In genomic region chr19:9353011-9353410, GRCh38 we compare ENCODE assay signal across 32 cellular contexts. TPM values are rescaled to one million over a fixed set of nuclear protein-coding genes. Genes with fewer than 3 reads are reported as not detected.
"Had no signal": no experiment of that assay in that cellular context is flagged by ENCODE, and none has a peak within 500 bp of the region (broad histone marks: within the 10 kb centered on the region; RNA-seq: fewer than 3 reads in every experiment).

No MANE protein-coding gene starts in this region.

- H3K4me3 Mint-ChIP-seq: activated CD4-positive, alpha-beta memory T cell treated with anti-CD3 and anti-CD28 coated beads for 36 hours; activated CD4-positive, alpha-beta T cell treated with anti-CD3 and anti-CD28 coated beads for 36 hours; activated CD4-positive, alpha-beta T cell treated with anti-CD3 and anti-CD28 coated beads, Interleukin-2, amount 10 ng/mL, durations not matched to agents 24 days and 14 days; activated CD8-positive, alpha-beta memory T cell treated with anti-CD3 and anti-CD28 coated beads, Interleukin-2, amount 10 ng/mL, durations not matched to agents 7 days and 5 days; activated CD8-positive, alpha-beta T cell treated with anti-CD3 and anti-CD28 coated beads, Interleukin-2, amount 10 ng/mL, durations not matched to agents 7 days and 5 days; activated naive CD4-positive, alpha-beta T cell treated with anti-CD3 and anti-CD28 coated beads, Interleukin-2, amount 10 ng/mL, durations not matched to agents 7 days and 5 days; activated naive CD8-positive, alpha-beta T cell treated with anti-CD3 and anti-CD28 coated beads, Interleukin-2, amount 10 ng/mL, durations not matched to agents 7 days and 5 days; activated T-helper 1 cell treated with anti-CD3 and anti-CD28 coated beads, Interleukin-12 subunit alpha, Interleukin-12 subunit beta, Interleukin-2, Interleukin-4 antibody, amounts not matched to agents 30 ng/mL and 10 ng/mL and 1 ng/mL, durations not matched to agents 14 hours and 24 hours and 36 hours; central memory CD8-positive, alpha-beta T cell; dendritic cell treated with granulocyte-macrophage colony-stimulating factor and Interleukin-4, amounts not matched to agents 40 ng/mL and 50 ng/mL, for 4 days; endodermal cell; T-helper 17 cell; T-helper 2 cell treated with Interferon-gamma antibody and Interleukin-4, amounts not matched to agents 5 μg/mL and 100 μg/mL, for 36 hours had no signal

- H3K27ac ChIP-seq: brain microvascular endothelial cell, coronary artery, dorsolateral prefrontal cortex had no signal

- H3K4me3 ChIP-seq: coronary artery, dorsolateral prefrontal cortex had no signal

- H3K4me1 Mint-ChIP-seq: activated CD4-positive, alpha-beta T cell treated with anti-CD3 and anti-CD28 coated beads for 36 hours; activated CD4-positive, alpha-beta T cell treated with anti-CD3 and anti-CD28 coated beads, Interleukin-2, amount 10 ng/mL, durations not matched to agents 24 days and 14 days; activated CD8-positive, alpha-beta memory T cell treated with anti-CD3 and anti-CD28 coated beads, Interleukin-2, amount 10 ng/mL, durations not matched to agents 7 days and 5 days; activated naive CD4-positive, alpha-beta T cell treated with anti-CD3 and anti-CD28 coated beads, Interleukin-2, amount 10 ng/mL, durations not matched to agents 7 days and 5 days; activated naive CD8-positive, alpha-beta T cell treated with anti-CD3 and anti-CD28 coated beads, Interleukin-2, amount 10 ng/mL, durations not matched to agents 7 days and 5 days; central memory CD8-positive, alpha-beta T cell; endodermal cell; T-helper 17 cell had no signal

- DNase-seq: activated CD4-positive, alpha-beta memory T cell treated with anti-CD3 and anti-CD28 coated beads for 36 hours; activated CD4-positive, alpha-beta T cell treated with anti-CD3 and anti-CD28 coated beads for 36 hours; activated CD4-positive, alpha-beta T cell treated with anti-CD3 and anti-CD28 coated beads, Interleukin-2, amount 10 ng/mL, durations not matched to agents 24 days and 14 days; activated CD4-positive, CD25-positive, alpha-beta regulatory T cell; activated CD4-positive, CD25-positive, alpha-beta regulatory T cell treated with anti-CD3 and anti-CD28 coated beads, Interleukin-2, amount 50 U/mL, for 72 hours; activated CD8-positive, alpha-beta memory T cell treated with anti-CD3 and anti-CD28 coated beads, Interleukin-2, amount 10 ng/mL, durations not matched to agents 7 days and 5 days; activated CD8-positive, alpha-beta memory T cell treated with anti-CD3 and anti-CD28 coated beads, Interleukin-2, amount 50 U/mL, for 4 hours; activated CD8-positive, alpha-beta T cell treated with anti-CD3 and anti-CD28 coated beads, Interleukin-2, amount 10 ng/mL, durations not matched to agents 7 days and 5 days; activated gamma-delta T cell; activated naive CD4-positive, alpha-beta T cell; activated naive CD4-positive, alpha-beta T cell treated with anti-CD3 and anti-CD28 coated beads, Interleukin-2, amount 10 ng/mL, durations not matched to agents 7 days and 5 days; activated naive CD8-positive, alpha-beta T cell treated with anti-CD3 and anti-CD28 coated beads, Interleukin-2, amount 10 ng/mL, durations not matched to agents 7 days and 5 days; activated T-cell treated with anti-CD3 and anti-CD28 coated beads, Interleukin-2, amount 50 U/mL, for 1 hour; activated T-cell treated with anti-CD3 and anti-CD28 coated beads, Interleukin-2, amount 50 U/mL, for 48 hours; amniotic stem cell; anterior cingulate cortex; brain microvascular endothelial cell; dorsolateral prefrontal cortex; effector memory CD4-positive, alpha-beta T cell; endodermal cell; foreskin fibroblast; head of caudate nucleus; T-helper 1 cell; T-helper 17 cell; T1000 had no signal

- H3K36me3 ChIP-seq: brain microvascular endothelial cell had no signal

- H3K27ac Mint-ChIP-seq: activated CD4-positive, alpha-beta memory T cell treated with anti-CD3 and anti-CD28 coated beads for 36 hours; activated CD4-positive, alpha-beta T cell treated with anti-CD3 and anti-CD28 coated beads for 36 hours; activated CD4-positive, alpha-beta T cell treated with anti-CD3 and anti-CD28 coated beads, Interleukin-2, amount 10 ng/mL, durations not matched to agents 24 days and 14 days; activated CD8-positive, alpha-beta memory T cell treated with anti-CD3 and anti-CD28 coated beads, Interleukin-2, amount 10 ng/mL, durations not matched to agents 7 days and 5 days; activated CD8-positive, alpha-beta T cell treated with anti-CD3 and anti-CD28 coated beads, Interleukin-2, amount 10 ng/mL, durations not matched to agents 7 days and 5 days; activated naive CD4-positive, alpha-beta T cell treated with anti-CD3 and anti-CD28 coated beads, Interleukin-2, amount 10 ng/mL, durations not matched to agents 7 days and 5 days; activated naive CD4-positive, alpha-beta T cell treated with anti-CD3 and anti-CD28 coated beads, Interleukin-2, amount 50 U/mL, for 72 hours; activated naive CD8-positive, alpha-beta T cell treated with anti-CD3 and anti-CD28 coated beads, Interleukin-2, amount 10 ng/mL, durations not matched to agents 7 days and 5 days; activated T-helper 1 cell treated with anti-CD3 and anti-CD28 coated beads, Interleukin-12 subunit alpha, Interleukin-12 subunit beta, Interleukin-2, Interleukin-4 antibody, amounts not matched to agents 30 ng/mL and 10 ng/mL and 1 ng/mL, durations not matched to agents 14 hours and 24 hours and 36 hours; dendritic cell treated with granulocyte-macrophage colony-stimulating factor and Interleukin-4, amounts not matched to agents 40 ng/mL and 50 ng/mL, for 4 days; endodermal cell; T-helper 17 cell; T-helper 2 cell treated with Interferon-gamma antibody and Interleukin-4, amounts not matched to agents 5 μg/mL and 100 μg/mL, for 36 hours had no signal

- H3K27me3 Mint-ChIP-seq: activated CD4-positive, alpha-beta memory T cell treated with anti-CD3 and anti-CD28 coated beads for 36 hours; activated CD4-positive, alpha-beta T cell treated with anti-CD3 and anti-CD28 coated beads for 36 hours; activated CD4-positive, alpha-beta T cell treated with anti-CD3 and anti-CD28 coated beads, Interleukin-2, amount 10 ng/mL, durations not matched to agents 24 days and 14 days; activated CD8-positive, alpha-beta memory T cell treated with anti-CD3 and anti-CD28 coated beads, Interleukin-2, amount 10 ng/mL, durations not matched to agents 7 days and 5 days; activated naive CD4-positive, alpha-beta T cell treated with anti-CD3 and anti-CD28 coated beads, Interleukin-2, amount 10 ng/mL, durations not matched to agents 7 days and 5 days; activated naive CD8-positive, alpha-beta T cell treated with anti-CD3 and anti-CD28 coated beads, Interleukin-2, amount 10 ng/mL, durations not matched to agents 7 days and 5 days; central memory CD8-positive, alpha-beta T cell; dendritic cell treated with granulocyte-macrophage colony-stimulating factor and Interleukin-4, amounts not matched to agents 40 ng/mL and 50 ng/mL, for 4 days; T-helper 17 cell had no signal

- H3K27me3 ChIP-seq: brain microvascular endothelial cell, dorsolateral prefrontal cortex had no signal

- ATAC-seq: activated CD4-positive, alpha-beta T cell treated with anti-CD3 and anti-CD28 coated beads for 36 hours; activated CD8-positive, alpha-beta memory T cell treated with anti-CD3 and anti-CD28 coated beads, Interleukin-2, amount 10 ng/mL, durations not matched to agents 7 days and 5 days; activated CD8-positive, alpha-beta T cell treated with anti-CD3 and anti-CD28 coated beads, Interleukin-2, amount 10 ng/mL, durations not matched to agents 7 days and 5 days; activated naive CD4-positive, alpha-beta T cell treated with anti-CD3 and anti-CD28 coated beads, Interleukin-2, amount 50 U/mL, for 72 hours; esophagus mucosa; T-helper 17 cell had no signal

RNA-seq across cellular contexts. Expression of gene ZNF177, which starts 9.8 kb away (rescaled TPM):
- total RNA-seq: activated CD4-positive, alpha-beta T cell treated with anti-CD3 and anti-CD28 coated beads, Interleukin-2, amount 10 ng/mL, durations not matched to agents 24 days and 14 days had no signal
